ENCODE assay signal across 35 cellular contexts in the genomic region with DNA sequence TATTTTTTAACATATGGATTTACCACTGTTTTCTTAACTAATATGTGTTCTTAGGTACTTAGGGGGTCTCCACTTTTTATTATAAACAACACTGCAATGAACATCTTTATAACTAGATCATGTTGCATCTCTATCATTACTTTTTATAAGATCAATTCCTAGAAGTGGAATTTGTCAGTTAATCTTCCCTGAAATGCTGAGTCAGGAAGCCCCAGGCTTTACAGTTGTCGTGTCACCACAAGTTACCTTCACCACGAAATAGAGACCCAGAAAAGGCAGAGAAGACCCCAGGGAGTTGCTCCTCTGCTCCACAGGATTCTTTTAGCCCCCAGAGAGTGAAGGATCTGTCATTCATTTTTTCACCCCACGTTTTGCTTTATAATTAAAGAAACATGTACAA. TPM values are rescaled to one million over a fixed set of nuclear protein-coding genes. Genes with fewer than 3 reads are reported as not detected.
"Had no signal": no experiment of that assay in that cellular context is flagged by ENCODE, and none has a peak within 500 bp of the region (broad histone marks: within the 10 kb centered on the region; RNA-seq: fewer than 3 reads in every experiment).

No MANE protein-coding gene starts in this region.

- ATAC-seq: activated CD8-positive, alpha-beta T cell treated with anti-CD3 and anti-CD28 coated beads for 36 hours; activated naive CD4-positive, alpha-beta T cell treated with anti-CD3 and anti-CD28 coated beads, Interleukin-2, amount 50 U/mL, for 72 hours; activated T-cell treated with anti-CD3 and anti-CD28 coated beads, Interleukin-2, amount 50 U/mL, for 4 hours; activated T-cell treated with anti-CD3 and anti-CD28 coated beads, Interleukin-2, amount 50 U/mL, for 72 hours; activated T-helper 17 cell treated with anti-CD3 and anti-CD28 coated beads, Interleukin-2, amount 50 U/mL, for 72 hours; body of pancreas had no signal

- H3K4me1 ChIP-seq: adrenal gland, body of pancreas, breast epithelium had no signal

- DNase-seq: activated B cell treated with CpG ODN at 0.5 μM for 24 hours; activated CD4-positive, alpha-beta memory T cell treated with anti-CD3 and anti-CD28 coated beads for 36 hours; activated CD4-positive, alpha-beta T cell treated with anti-CD3 and anti-CD28 coated beads for 4 hours; activated CD4-positive, alpha-beta T cell treated with anti-CD3 and anti-CD28 coated beads, Interleukin-2, amount 10 ng/mL, durations not matched to agents 24 days and 14 days; activated CD4-positive, alpha-beta T cell treated with anti-CD3 and anti-CD28 coated beads, Interleukin-2, amount 50 U/mL, for 1 hour; activated CD4-positive, alpha-beta T cell treated with anti-CD3 and anti-CD28 coated beads, Interleukin-2, amount 50 U/mL, for 4 hours; activated CD4-positive, CD25-positive, alpha-beta regulatory T cell treated with anti-CD3 and anti-CD28 coated beads, Interleukin-2, amount 50 U/mL, for 72 hours; activated CD8-positive, alpha-beta memory T cell treated with anti-CD3 and anti-CD28 coated beads, Interleukin-2, amount 50 U/mL, for 4 hours; activated CD8-positive, alpha-beta T cell treated with anti-CD3 and anti-CD28 coated beads for 36 hours; activated effector memory CD4-positive, alpha-beta T cell treated with anti-CD3 and anti-CD28 coated beads, Interleukin-2, amount 50 U/mL, for 16 hours; activated gamma-delta T cell treated with Interleukin-2 at 50 U/mL for 16 hours; activated naive CD4-positive, alpha-beta T cell; activated naive CD4-positive, alpha-beta T cell treated with anti-CD3 and anti-CD28 coated beads for 36 hours; activated naive CD4-positive, alpha-beta T cell treated with anti-CD3 and anti-CD28 coated beads, Interleukin-2, amount 50 U/mL, for 16 hours; activated naive CD8-positive, alpha-beta T cell treated with anti-CD3 and anti-CD28 coated beads for 36 hours; activated T-cell treated with anti-CD3 and anti-CD28 coated beads for 4 hours; activated T-cell treated with anti-CD3 and anti-CD28 coated beads, Interleukin-2, amount 50 U/mL, for 1 hour; activated T-cell treated with anti-CD3 and anti-CD28 coated beads, Interleukin-2, amount 50 U/mL, for 4 hours; activated T-cell treated with anti-CD3 and anti-CD28 coated beads, Interleukin-2, amount 50 U/mL, for 72 hours; adrenal gland; amniotic stem cell; aorta; body of pancreas; brain microvascular endothelial cell; cerebellar nuclear complex; T-helper 2 cell; T-helper 9 cell had no signal

- H3K4me3 ChIP-seq: adrenal gland, body of pancreas, breast epithelium had no signal

- FAIRE-seq: astrocyte, TTC549 had no signal

- H3K27me3 ChIP-seq: adrenal gland, body of pancreas, brain microvascular endothelial cell, breast epithelium had no signal

- H3K27ac ChIP-seq: adrenal gland, body of pancreas, brain microvascular endothelial cell, breast epithelium, VCaP had no signal

- H3K36me3 ChIP-seq: adrenal gland, brain microvascular endothelial cell, breast epithelium had no signal

- H3K9me3 ChIP-seq: adrenal gland, body of pancreas, breast epithelium had no signal

RNA-seq across cellular contexts. Expression of a gene that starts 34.5 kb away (rescaled TPM):
- total RNA-seq: activated B cell treated with CpG ODN at 0.5 μM for 24 hours; activated CD4-positive, alpha-beta memory T cell treated with anti-CD3 and anti-CD28 coated beads for 36 hours; activated CD4-positive, alpha-beta T cell treated with anti-CD3 and anti-CD28 coated beads, Interleukin-2, amount 10 ng/mL, durations not matched to agents 24 days and 14 days; activated CD8-positive, alpha-beta memory T cell treated with anti-CD3 and anti-CD28 coated beads for 36 hours; activated naive CD8-positive, alpha-beta T cell treated with anti-CD3 and anti-CD28 coated beads for 36 hours; activated T-helper 1 cell treated with anti-CD3 and anti-CD28 coated beads, Interleukin-12 subunit alpha, Interleukin-12 subunit beta, Interleukin-2, Interleukin-4 antibody, amounts not matched to agents 30 ng/mL and 10 ng/mL and 1 ng/mL, durations not matched to agents 14 hours and 24 hours and 36 hours; activated T-helper 17 cell treated with anti-CD3 and anti-CD28 coated beads, Interleukin-2, amount 50 U/mL, for 72 hours had no signal
- polyA plus RNA-seq: aorta had no signal
